20 cellular contexts compared by ENCODE assay signal in the genomic region with DNA sequence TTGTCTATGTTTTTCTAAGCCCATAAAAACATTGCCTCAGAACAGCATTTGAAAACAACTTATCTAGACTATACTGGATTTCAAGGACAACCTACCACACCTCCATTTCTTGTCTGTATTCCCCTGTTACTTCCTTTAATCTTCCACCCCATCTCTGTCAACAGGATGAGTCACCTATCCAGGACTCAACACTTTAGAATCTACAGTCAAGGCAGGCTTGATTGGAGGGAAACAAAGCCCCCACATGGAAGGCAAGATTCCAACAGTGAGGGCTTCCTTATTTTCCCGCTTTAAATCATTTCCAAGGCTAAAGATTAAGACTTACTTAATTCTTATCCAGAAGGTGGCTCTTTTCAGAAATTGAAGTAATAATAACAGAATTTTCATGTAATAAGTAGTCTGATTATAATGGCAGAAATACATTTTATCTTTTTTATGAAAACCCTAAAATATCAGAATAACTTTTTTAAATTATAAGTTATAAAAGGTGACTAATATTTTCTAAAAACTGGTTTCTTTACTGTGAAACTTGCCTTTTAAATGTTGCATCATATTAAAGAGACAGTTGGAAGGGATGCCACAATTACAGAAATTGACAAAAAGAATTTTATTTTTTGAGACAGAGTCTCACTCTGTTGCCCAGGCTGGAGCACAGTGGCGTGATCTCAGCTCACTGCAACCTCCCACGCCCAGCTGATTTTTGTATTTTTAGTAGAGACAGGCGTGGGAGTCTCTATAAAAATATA.
DNase-seq lines count a peak whose midpoint lies in the region; ATAC-seq, FAIRE-seq and TF ChIP-seq lines count a peak whose summit lies in the region.
"Had no signal": no experiment of that assay in that cellular context is flagged by ENCODE, and none has a peak within 500 bp of the region (broad histone marks: within the 10 kb centered on the region; RNA-seq: fewer than 3 reads in every experiment).

No MANE protein-coding gene starts in this region.

- no peaks in the 10 kb centered on the region for H3K36me3 ChIP-seq in bronchial epithelial cell (ENCODE audit: control insufficient read depth, insufficient read depth, low read length)
- H3K36me3 ChIP-seq: heart right ventricle, thoracic aorta had no signal

- no peak overlapping the region for H3K4me3 ChIP-seq in bronchial epithelial cell (ENCODE audit: low read depth, low read length)
- H3K4me3 ChIP-seq: heart right ventricle, thoracic aorta had no signal

- DNase-seq in EL (peak; percentile 60), HTR-8/SVneo (ENCODE audit: insufficient read length, low spot score) (peak; percentile 23), bronchial epithelial cell (ENCODE audit: low read depth) (peak; percentile 49), kidney tubule cell (ENCODE audit: low spot score) (peak; percentile 50), Right ventricle myocardium inferior (ENCODE audit: missing footprints) (no peak), sciatic nerve (ENCODE audit: low spot score) (no peak)
- DNase-seq in stimulated activated CD4-positive, alpha-beta T cell treated with anti-CD3 and anti-CD28 coated beads, Interleukin-4, amount 100 ng/mL, for 1 hour = no peak
- no peak for DNase-seq in activated CD4-positive, alpha-beta T cell treated with anti-CD3 and anti-CD28 coated beads, Interleukin-2, amount 50 U/mL, for 4 hours
- DNase-seq: activated CD4-positive, alpha-beta T cell treated with anti-CD3 and anti-CD28 coated beads for 36 hours; activated CD8-positive, alpha-beta memory T cell treated with anti-CD3 and anti-CD28 coated beads, Interleukin-2, amount 50 U/mL, for 48 hours; dermis blood vessel endothelial cell; heart right ventricle; NCI-H1048; nucleus accumbens; SHP77; stimulated activated CD4-positive, alpha-beta T cell treated with anti-CD3 and anti-CD28 coated beads, Interleukin-4, amount 100 ng/mL, for 24 hours; T-helper 17 cell had no signal

- FAIRE-seq in HTR-8/SVneo (lab: Jason Lieb, UNC) (no peak), bronchial epithelial cell (lab: Jason Lieb, UNC) (no peak)
- FAIRE-seq: GM18507 had no signal

- ATAC-seq in Right ventricle myocardium inferior (no peak), sciatic nerve (no peak)
- ATAC-seq: activated CD4-positive, alpha-beta T cell treated with anti-CD3 and anti-CD28 coated beads for 36 hours; heart right ventricle; left lobe of liver; T-helper 17 cell had no signal

- no peak for TF ChIP-seq CTCF in bronchial epithelial cell (IDR thresholded peaks at IDR 0.05; ENCODE audit: insufficient read depth, low read length, severe bottlenecking)

- H3K27me3 ChIP-seq in bronchial epithelial cell (ENCODE audit: control insufficient read depth, insufficient read depth, low read length) = no peaks in the 10 kb centered on the region
- H3K27me3 ChIP-seq: heart right ventricle had no signal

- intact Hi-C loops in Right ventricle myocardium inferior (cut with DNase I) = no loop called here
- intact Hi-C loops in sciatic nerve (cut with DNase I) = no loop called here

Comparison
In these comparisons a context has a peak if more than half of its experiments do, and no peak if none do; other contexts are left out.
1. DNase-seq: peak in EL (single experiment), HTR-8/SVneo (single experiment), bronchial epithelial cell (single experiment) and kidney tubule cell (single experiment); none in Right ventricle myocardium inferior (single experiment), stimulated activated CD4-positive, alpha-beta T cell treated with anti-CD3 and anti-CD28 coated beads, Interleukin-4, amount 100 ng/mL, for 1 hour (single experiment), sciatic nerve (single experiment) and activated CD4-positive, alpha-beta T cell treated with anti-CD3 and anti-CD28 coated beads, Interleukin-2, amount 50 U/mL, for 4 hours (0 of 2).